ENCODE assay signal across 18 cellular contexts in genomic region chr16:79418588-79418987, GRCh38.
"Had no signal": no experiment of that assay in that cellular context is flagged by ENCODE, and none has a peak within 500 bp of the region (broad histone marks: within the 10 kb centered on the region; RNA-seq: fewer than 3 reads in every experiment).

No MANE protein-coding gene starts in this region.

- H3K36me3 ChIP-seq: transverse colon had no signal

- H3K9me3 Mint-ChIP-seq: activated CD4-positive, alpha-beta memory T cell treated with anti-CD3 and anti-CD28 coated beads, Interleukin-2, amount 10 ng/mL, durations not matched to agents 7 days and 5 days; stimulated activated naive B cell treated with anti-CD40 and anti-IgM and Interleukin-4, amounts not matched to agents 10 μg/mL and 1 μg/mL and 100 μg/mL, for 72 hours; T-helper 1 cell treated with Interleukin-12 subunit alpha and Interleukin-12 subunit beta and Interleukin-4 antibody, amounts not matched to agents 30 μg/mL and 1 μg/mL, for 36 hours had no signal

- H3K4me3 ChIP-seq: mucosa of descending colon, transverse colon had no signal

- H3K27me3 ChIP-seq: foreskin keratinocyte, transverse colon had no signal

- H3K27ac ChIP-seq: foreskin keratinocyte, transverse colon had no signal

- H3K27me3 Mint-ChIP-seq: activated CD4-positive, alpha-beta memory T cell treated with anti-CD3 and anti-CD28 coated beads, Interleukin-2, amount 10 ng/mL, durations not matched to agents 7 days and 5 days had no signal

- H3K9me3 ChIP-seq: mucosa of descending colon, transverse colon had no signal

- H3K4me3 Mint-ChIP-seq: activated CD4-positive, alpha-beta memory T cell treated with anti-CD3 and anti-CD28 coated beads, Interleukin-2, amount 10 ng/mL, durations not matched to agents 7 days and 5 days; activated naive CD4-positive, alpha-beta T cell treated with anti-CD3 and anti-CD28 coated beads, Interleukin-2, amount 10 ng/mL, durations not matched to agents 7 days and 5 days; activated T-cell treated with anti-CD3 and anti-CD28 coated beads, Interleukin-2, amount 50 U/mL, for 72 hours; memory B cell; stimulated activated naive B cell treated with anti-CD40 and anti-IgM and Interleukin-4, amounts not matched to agents 10 μg/mL and 1 μg/mL and 100 μg/mL, for 72 hours; T-helper 1 cell treated with Interleukin-12 subunit alpha and Interleukin-12 subunit beta and Interleukin-4 antibody, amounts not matched to agents 30 μg/mL and 1 μg/mL, for 36 hours had no signal

- H3K36me3 Mint-ChIP-seq: activated naive CD4-positive, alpha-beta T cell treated with anti-CD3 and anti-CD28 coated beads, Interleukin-2, amount 10 ng/mL, durations not matched to agents 7 days and 5 days; memory B cell; stimulated activated naive B cell treated with anti-CD40 and anti-IgM and Interleukin-4, amounts not matched to agents 10 μg/mL and 1 μg/mL and 100 μg/mL, for 72 hours had no signal

- H3K4me1 ChIP-seq: foreskin keratinocyte, transverse colon had no signal

- ATAC-seq: activated T-cell treated with anti-CD3 and anti-CD28 coated beads, Interleukin-2, amount 50 U/mL, for 72 hours; foreskin keratinocyte; mucosa of descending colon; stimulated activated naive B cell treated with anti-CD40 and anti-IgM and Interleukin-4, amounts not matched to agents 10 μg/mL and 1 μg/mL and 100 μg/mL, for 72 hours had no signal

- DNase-seq: activated CD4-positive, alpha-beta memory T cell treated with anti-CD3 and anti-CD28 coated beads, Interleukin-2, amount 10 ng/mL, durations not matched to agents 7 days and 5 days; activated CD4-positive, alpha-beta T cell treated with anti-CD3 and anti-CD28 coated beads for 4 hours; activated CD4-positive, CD25-positive, alpha-beta regulatory T cell; activated effector memory CD4-positive, alpha-beta T cell treated with anti-CD3 and anti-CD28 coated beads, Interleukin-2, amount 50 U/mL, for 16 hours; activated naive CD4-positive, alpha-beta T cell treated with anti-CD3 and anti-CD28 coated beads, Interleukin-2, amount 10 ng/mL, durations not matched to agents 7 days and 5 days; activated T-cell treated with anti-CD3 and anti-CD28 coated beads, Interleukin-2, amount 50 U/mL, for 72 hours; amygdala; cortex of kidney; effector CD4-positive, alpha-beta T cell; foreskin keratinocyte; mucosa of descending colon; stimulated activated CD4-positive, alpha-beta T cell treated with anti-CD3 and anti-CD28 coated beads, Interleukin-2, amount 100 ng/mL, for 48 hours; stimulated activated CD8-positive, alpha-beta memory T cell treated with anti-CD3 and anti-CD28 coated beads, Interleukin-4, amount 100 ng/mL, for 48 hours; stimulated activated naive B cell treated with anti-CD40 and anti-IgM and Interleukin-4, amounts not matched to agents 10 μg/mL and 1 μg/mL and 100 μg/mL, for 72 hours; transverse colon had no signal

- H3K27ac Mint-ChIP-seq: activated CD4-positive, alpha-beta memory T cell treated with anti-CD3 and anti-CD28 coated beads, Interleukin-2, amount 10 ng/mL, durations not matched to agents 7 days and 5 days; activated naive CD4-positive, alpha-beta T cell treated with anti-CD3 and anti-CD28 coated beads, Interleukin-2, amount 10 ng/mL, durations not matched to agents 7 days and 5 days; activated T-cell treated with anti-CD3 and anti-CD28 coated beads, Interleukin-2, amount 50 U/mL, for 72 hours; memory B cell; progenitor cell of endocrine pancreas; stimulated activated naive B cell treated with anti-CD40 and anti-IgM and Interleukin-4, amounts not matched to agents 10 μg/mL and 1 μg/mL and 100 μg/mL, for 72 hours; T-helper 1 cell treated with Interleukin-12 subunit alpha and Interleukin-12 subunit beta and Interleukin-4 antibody, amounts not matched to agents 30 μg/mL and 1 μg/mL, for 36 hours had no signal

- H3K4me1 Mint-ChIP-seq: memory B cell had no signal
